ENCODE assay signal across 22 cellular contexts in the genomic region with DNA sequence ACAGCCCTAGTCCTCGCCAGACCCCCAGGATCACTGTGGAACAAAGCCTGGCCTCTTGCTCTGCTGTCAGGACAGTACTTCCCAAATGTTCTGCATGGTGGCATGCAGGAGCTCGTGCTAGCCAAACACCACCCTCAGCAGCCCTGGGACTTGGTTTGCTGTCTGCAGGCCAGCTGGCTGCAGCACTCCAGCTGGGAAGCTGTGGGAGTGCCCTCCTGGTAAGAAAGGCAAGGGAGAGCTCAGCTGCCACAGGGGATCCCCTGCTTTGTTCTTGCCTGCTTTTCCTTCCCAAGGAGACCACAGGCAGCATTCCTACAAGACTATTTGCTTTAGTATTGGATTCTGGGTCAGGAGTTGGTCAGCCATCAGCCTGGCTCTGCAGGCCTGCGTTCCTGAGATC. TPM values are rescaled to one million over a fixed set of nuclear protein-coding genes. Genes with fewer than 3 reads are reported as not detected.
DNase-seq lines count a peak whose midpoint lies in the region; ATAC-seq and TF ChIP-seq lines count a peak whose summit lies in the region.
"Had no signal": no experiment of that assay in that cellular context is flagged by ENCODE, and none has a peak within 500 bp of the region (broad histone marks: within the 10 kb centered on the region; RNA-seq: fewer than 3 reads in every experiment).

No MANE protein-coding gene starts in this region.

- no peak overlapping the region for H3K4me3 ChIP-seq in left ventricle myocardium inferior
- H3K4me3 ChIP-seq in dorsolateral prefrontal cortex, result no peak overlapping the region
- H3K4me3 ChIP-seq: lower lobe of right lung, prostate gland, SK-N-MC had no signal

- TF ChIP-seq CTCF in left ventricle myocardium inferior (IDR thresholded peaks at IDR 0.05; ENCODE audit: borderline replicate concordance) (no peak), dorsolateral prefrontal cortex (IDR thresholded peaks at IDR 0.05 in 54 of 56, conservative IDR thresholded peaks at IDR 0.05 in 2 of 56; ENCODE audit: low read depth in 1 of 56, partially characterized antibody in 56 of 56) (peak in 2 of 56 donors; percentile 10 to 15)

- H3K27ac ChIP-seq in left ventricle myocardium inferior (replicated peaks) (no peak overlapping the region), dorsolateral prefrontal cortex (peak overlapping the region in 48 of 59 donors; percentile 1 to 74 (median 48)), substantia nigra (ENCODE audit: low read depth, low read length, poor library complexity, severe bottlenecking) (peak overlapping the region; percentile 56)
- H3K27ac ChIP-seq: lower lobe of right lung, SK-N-MC had no signal

- H3K9me3 ChIP-seq in left ventricle myocardium inferior (replicated peaks), result no peaks in the 10 kb centered on the region
- H3K9me3 ChIP-seq: lower lobe of right lung, prostate gland had no signal

- intact Hi-C loops in Right ventricle myocardium inferior (cut with DNase I) (no loop called here), left ventricle myocardium inferior (cut with micrococcal nuclease) (no loop called here), dorsolateral prefrontal cortex (cut with DNase I) (no loop called here)

- no peaks in the 10 kb centered on the region for H3K27me3 ChIP-seq in left ventricle myocardium inferior (ENCODE audit: low read depth)
- H3K27me3 ChIP-seq in dorsolateral prefrontal cortex, result no peaks in the 10 kb centered on the region

- ATAC-seq in Right ventricle myocardium inferior, result peak; percentile 67
- ATAC-seq: activated naive CD4-positive, alpha-beta T cell treated with anti-CD3 and anti-CD28 coated beads, Interleukin-2, amount 50 U/mL, for 72 hours; activated T-helper 17 cell treated with anti-CD3 and anti-CD28 coated beads, Interleukin-2, amount 50 U/mL, for 72 hours; CD8-positive, alpha-beta T cell; lower lobe of right lung had no signal

- peaks cover 93% of the 10 kb centered on the region for H3K36me3 ChIP-seq in left ventricle myocardium inferior

- peaks cover 12% of the 10 kb centered on the region for H3K4me1 ChIP-seq in left ventricle myocardium inferior
- H3K4me1 ChIP-seq: prostate gland had no signal

- DNase-seq in Right ventricle myocardium inferior (ENCODE audit: missing footprints) (no peak), left ventricle myocardium inferior (no peak), dorsolateral prefrontal cortex (peak in 4 of 10 donors; percentile 43 to 69 (median 54)), medulla oblongata (ENCODE audit: extremely low spot score) (peak; percentile 28), substantia nigra (lab: John Stamatoyannopoulos, UW) (peak in 18 of 49 donors; percentile 7 to 56 (median 34)), DMS53 (lab: John Stamatoyannopoulos, UW) (no peak), RPMI8226 (no peak)
- no peak for DNase-seq in activated CD8-positive, alpha-beta memory T cell treated with anti-CD3 and anti-CD28 coated beads, Interleukin-2, amount 50 U/mL, for 4 hours
- DNase-seq: activated CD4-positive, alpha-beta memory T cell treated with anti-CD3 and anti-CD28 coated beads for 36 hours; activated CD4-positive, CD25-positive, alpha-beta regulatory T cell treated with anti-CD3 and anti-CD28 coated beads, Interleukin-2, amount 50 U/mL, for 72 hours; CD8-positive, alpha-beta T cell; dermis blood vessel endothelial cell; EL; lower lobe of right lung; NCI-H187 treated with DMSO at 0.1 percent for 48 hours; NCI-H345; trophoblast cell had no signal

RNA-seq across cellular contexts. Expression of a gene that starts 27.9 kb away (rescaled TPM):
- total RNA-seq in Right ventricle myocardium inferior, result 30.4 TPM
- total RNA-seq in left ventricle myocardium inferior, result 23.4 TPM
- total RNA-seq in dorsolateral prefrontal cortex, result 10 to 100 TPM in 110 of 120 experiments, 1 to 10 TPM in 10; 6.5 to 49.6 (median 16.9) TPM

RNA-seq across cellular contexts. Expression of a gene that starts 36.3 kb away (rescaled TPM):
- total RNA-seq in Right ventricle myocardium inferior, result 479 TPM
- total RNA-seq in left ventricle myocardium inferior, result 436 TPM
- 100 to 1,000 TPM in 119 of 120 experiments, 10 to 100 TPM in 1; 98.7 to 186 (median 138) TPM for total RNA-seq in dorsolateral prefrontal cortex

RNA-seq across cellular contexts. Expression of a gene that starts 54.4 kb away (rescaled TPM):
- total RNA-seq in Right ventricle myocardium inferior (7.6 TPM), left ventricle myocardium inferior (8.7 TPM), dorsolateral prefrontal cortex (100 to 1,000 TPM in 25 of 120 experiments, 10 to 100 TPM in 95; 56.6 to 150 (median 86.1) TPM)

RNA-seq across cellular contexts. Expression of a gene that starts 56.6 kb away (rescaled TPM):
- total RNA-seq in Right ventricle myocardium inferior, result 3.5 TPM
- total RNA-seq in left ventricle myocardium inferior, result 3.7 TPM
- 1 to 10 TPM; 1.2 to 7.7 (median 3.1) TPM for total RNA-seq in dorsolateral prefrontal cortex
- total RNA-seq: activated CD4-positive, alpha-beta memory T cell treated with anti-CD3 and anti-CD28 coated beads for 36 hours; CD8-positive, alpha-beta T cell; T-helper 1 cell treated with Interleukin-12 subunit alpha and Interleukin-12 subunit beta and Interleukin-4 antibody, amounts not matched to agents 30 ng/mL and 1 ng/mL, for 36 hours had no signal
